ENCODE assay signal across 18 cellular contexts in genomic region chr3:59368887-59369286, GRCh38.
"Had no signal": no experiment of that assay in that cellular context is flagged by ENCODE, and none has a peak within 500 bp of the region (broad histone marks: within the 10 kb centered on the region; RNA-seq: fewer than 3 reads in every experiment).

No MANE protein-coding gene starts in this region.

- H3K27ac Mint-ChIP-seq: activated naive CD4-positive, alpha-beta T cell treated with anti-CD3 and anti-CD28 coated beads, Interleukin-2, amount 10 ng/mL, durations not matched to agents 7 days and 5 days; T-helper 17 cell had no signal

- H3K4me3 Mint-ChIP-seq: activated naive CD4-positive, alpha-beta T cell treated with anti-CD3 and anti-CD28 coated beads, Interleukin-2, amount 10 ng/mL, durations not matched to agents 7 days and 5 days; effector memory CD8-positive, alpha-beta T cell; T-helper 17 cell had no signal

- H3K9me3 Mint-ChIP-seq: effector memory CD8-positive, alpha-beta T cell had no signal

- DNase-seq: activated CD4-positive, CD25-positive, alpha-beta regulatory T cell treated with anti-CD3 and anti-CD28 coated beads, Interleukin-2, amount 50 U/mL, for 72 hours; activated naive CD4-positive, alpha-beta T cell treated with anti-CD3 and anti-CD28 coated beads, Interleukin-2, amount 10 ng/mL, durations not matched to agents 7 days and 5 days; activated T-cell treated with anti-CD3 and anti-CD28 coated beads for 4 hours; dermis blood vessel endothelial cell; effector memory CD8-positive, alpha-beta T cell; foreskin keratinocyte; head of caudate nucleus; left colon; midbrain; ovary; sigmoid colon; stimulated activated CD4-positive, alpha-beta T cell treated with anti-CD3 and anti-CD28 coated beads, Interleukin-12 subunit alpha, Interleukin-12 subunit beta, amount 100 ng/mL, for 4 hours; stimulated activated CD4-positive, alpha-beta T cell treated with anti-CD3 and anti-CD28 coated beads, Interleukin-2, amount 100 ng/mL, for 24 hours; T-helper 17 cell; thyroid gland had no signal

- ATAC-seq: effector memory CD8-positive, alpha-beta T cell; foreskin keratinocyte; left colon; T-helper 17 cell had no signal

- H3K9me3 ChIP-seq: ascending aorta, breast epithelium, ovary, thyroid gland, vagina had no signal

- H3K27me3 Mint-ChIP-seq: activated naive CD4-positive, alpha-beta T cell treated with anti-CD3 and anti-CD28 coated beads, Interleukin-2, amount 10 ng/mL, durations not matched to agents 7 days and 5 days; T-helper 17 cell had no signal

- H3K36me3 ChIP-seq: ascending aorta, breast epithelium, ovary, sigmoid colon, thyroid gland, vagina had no signal

- H3K36me3 Mint-ChIP-seq: activated naive CD4-positive, alpha-beta T cell treated with anti-CD3 and anti-CD28 coated beads, Interleukin-2, amount 10 ng/mL, durations not matched to agents 7 days and 5 days had no signal

- H3K4me3 ChIP-seq: ascending aorta, breast epithelium, ovary, sigmoid colon, thyroid gland, vagina had no signal

- H3K27me3 ChIP-seq: ascending aorta, breast epithelium, foreskin keratinocyte, ovary, sigmoid colon, thyroid gland, vagina had no signal

- H3K4me1 ChIP-seq: ascending aorta, breast epithelium, foreskin keratinocyte, sigmoid colon, vagina had no signal

- H3K27ac ChIP-seq: ascending aorta, breast epithelium, foreskin keratinocyte, ovary, sigmoid colon, thyroid gland, vagina had no signal
